1 cellular context compared by ENCODE assay signal in genomic region chr7:112939589-112940313, GRCh38.
TF ChIP-seq lines count a peak whose summit lies in the region.

No MANE protein-coding gene starts in this region.

TF ChIP-seq in K562, 482 proteins besides CTCF, POLR2A, EP300 and RAD21 (continued from another document and continues in another):
- TF ChIP-seq CTCFL (IDR thresholded peaks at IDR 0.05; ENCODE audit: borderline replicate concordance, insufficient read depth, low read depth, low read length, poor library complexity, severe bottlenecking) (no peak), PPARD (CRISPR knock-in tag; IDR thresholded peaks at IDR 0.05) (no peak), POLR2AphosphoS2 (IDR thresholded peaks at IDR 0.05; ENCODE audit: low read length) (peak; percentile 44; the same call in 1 of the 2 replicates), CREB3 (tag; conservative IDR thresholded peaks at IDR 0.05; ENCODE audit: low read depth) (no peak), ZNF609 (CRISPR knock-in tag; IDR thresholded peaks at IDR 0.05; ENCODE audit: borderline replicate concordance) (no peak), TRIM28 (IDR thresholded peaks at IDR 0.05) (no peak), ZNF584 (CRISPR knock-in tag; IDR thresholded peaks at IDR 0.05; ENCODE audit: low read depth) (no peak), HINFP (tag; conservative IDR thresholded peaks at IDR 0.05; ENCODE audit: low read depth) (no peak), JUNB (CRISPR knock-in tag; conservative IDR thresholded peaks at IDR 0.05) (0 out of 2 replicates have a peak, but pooled peaks have one; percentile 29), KHSRP (IDR thresholded peaks at IDR 0.05) (no peak), SMC3 (conservative IDR thresholded peaks at IDR 0.05; ENCODE audit: insufficient read depth, low read depth, low read length) (no peak), HNRNPK (IDR thresholded peaks at IDR 0.05; ENCODE audit: low read depth, low read length, poor library complexity, severe bottlenecking) (no peak), ZFP36 (IDR thresholded peaks at IDR 0.05; ENCODE audit: low read depth, low read length, partially characterized antibody) (no peak), SIX5 (IDR thresholded peaks at IDR 0.05; ENCODE audit: borderline replicate concordance in 1 of 2, insufficient read depth in 1 of 2, low read depth in 1 of 2, low read length in 2 of 2) (no peak), STAT5A (IDR thresholded peaks at IDR 0.05; ENCODE audit: borderline replicate concordance, low read length) (no peak), SIRT6 (IDR thresholded peaks at IDR 0.05; ENCODE audit: low read depth, low read length) (no peak), GTF2F1 (IDR thresholded peaks at IDR 0.05; ENCODE audit: low read depth, low read length) (peak; percentile 74; the same call in 1 of the 2 replicates), ZC3H8 (IDR thresholded peaks at IDR 0.05) (no peak), KAT7 (CRISPR knock-in tag; IDR thresholded peaks at IDR 0.05; ENCODE audit: borderline replicate concordance) (peak; percentile 7; the same call in 1 of the 2 replicates), FOXP4 (CRISPR knock-in tag; IDR thresholded peaks at IDR 0.05; ENCODE audit: borderline replicate concordance) (no peak), BCLAF1 (IDR thresholded peaks at IDR 0.05; ENCODE audit: borderline replicate concordance in 1 of 2, control insufficient read depth in 1 of 2, low read depth in 2 of 2, low read length in 1 of 2) (no peak), ZNF175 (CRISPR knock-in tag; IDR thresholded peaks at IDR 0.05; ENCODE audit: low read depth) (no peak), NONO (IDR thresholded peaks at IDR 0.05; ENCODE audit: low read depth in 2 of 2, low read length in 1 of 2) (no peak), HNRNPUL1 (IDR thresholded peaks at IDR 0.05; ENCODE audit: low read length) (no peak), ZNF217 (CRISPR knock-in tag; IDR thresholded peaks at IDR 0.05) (no peak), ATF1 (CRISPR knock-in tag; IDR thresholded peaks at IDR 0.05) (no peak), ATF1 (tag; IDR thresholded peaks at IDR 0.05) (peak; percentile 97), GABPB2 (CRISPR knock-in tag; conservative IDR thresholded peaks at IDR 0.05) (no peak), ZSCAN29 (IDR thresholded peaks at IDR 0.05) (peak; percentile 37; the same call in 1 of the 2 replicates), GATAD2B (IDR thresholded peaks at IDR 0.05; ENCODE audit: borderline replicate concordance) (no peak), ZSCAN32 (CRISPR knock-in tag; IDR thresholded peaks at IDR 0.05) (peak; percentile 56; the same call in 1 of the 2 replicates), LEF1 (IDR thresholded peaks at IDR 0.05) (no peak), ERF (CRISPR knock-in tag; IDR thresholded peaks at IDR 0.05) (peak; percentile 85), ZNF655 (CRISPR knock-in tag; IDR thresholded peaks at IDR 0.05) (no peak), ZNF282 (CRISPR knock-in tag; IDR thresholded peaks at IDR 0.05) (no peak), ARHGAP35 (IDR thresholded peaks at IDR 0.05; ENCODE audit: partially characterized antibody) (no peak), BRF1 (IDR thresholded peaks at IDR 0.05; ENCODE audit: borderline replicate concordance, extremely low read depth, insufficient read length) (no peak), PURB (CRISPR knock-in tag; IDR thresholded peaks at IDR 0.05; ENCODE audit: low read depth) (no peak), WHSC1 (IDR thresholded peaks at IDR 0.05; ENCODE audit: low read length) (no peak), ZNF589 (CRISPR knock-in tag; IDR thresholded peaks at IDR 0.05; ENCODE audit: low read depth) (no peak), ZNF512 (tag; IDR thresholded peaks at IDR 0.05) (no peak), KAT2B (IDR thresholded peaks at IDR 0.05; ENCODE audit: low read depth, low read length) (no peak), HNRNPLL (IDR thresholded peaks at IDR 0.05; ENCODE audit: low read depth, low read length, poor library complexity, severe bottlenecking) (peak; percentile 85), CTBP1 (IDR thresholded peaks at IDR 0.05; ENCODE audit: borderline replicate concordance) (peak; percentile 77; the same call in 1 of the 2 replicates)
